Comparison of ENCODE assay signal across 6 cellular contexts in genomic region chr4:144078746-144079145, GRCh38. TPM values are rescaled to one million over a fixed set of nuclear protein-coding genes. Genes with fewer than 3 reads are reported as not detected.
"Had no signal": no experiment of that assay in that cellular context is flagged by ENCODE, and none has a peak within 500 bp of the region (broad histone marks: within the 10 kb centered on the region; RNA-seq: fewer than 3 reads in every experiment).

No MANE protein-coding gene starts in this region.

RNA-seq across cellular contexts. Expression of gene GYPB, which starts 59.6 kb away (rescaled TPM):
- total RNA-seq: HT-29, LHCN-M2, NCI-H460, PC-3, SK-MEL-5 had no signal
- polyA plus RNA-seq: SK-N-SH had no signal
